ENCODE assay signal across 8 cellular contexts in genomic region chr2:233566141-233566956, GRCh38. TPM values are rescaled to one million over a fixed set of nuclear protein-coding genes. Genes with fewer than 3 reads are reported as not detected.
DNase-seq lines count a peak whose midpoint lies in the region; ATAC-seq and TF ChIP-seq lines count a peak whose summit lies in the region.

A gene with protein sequence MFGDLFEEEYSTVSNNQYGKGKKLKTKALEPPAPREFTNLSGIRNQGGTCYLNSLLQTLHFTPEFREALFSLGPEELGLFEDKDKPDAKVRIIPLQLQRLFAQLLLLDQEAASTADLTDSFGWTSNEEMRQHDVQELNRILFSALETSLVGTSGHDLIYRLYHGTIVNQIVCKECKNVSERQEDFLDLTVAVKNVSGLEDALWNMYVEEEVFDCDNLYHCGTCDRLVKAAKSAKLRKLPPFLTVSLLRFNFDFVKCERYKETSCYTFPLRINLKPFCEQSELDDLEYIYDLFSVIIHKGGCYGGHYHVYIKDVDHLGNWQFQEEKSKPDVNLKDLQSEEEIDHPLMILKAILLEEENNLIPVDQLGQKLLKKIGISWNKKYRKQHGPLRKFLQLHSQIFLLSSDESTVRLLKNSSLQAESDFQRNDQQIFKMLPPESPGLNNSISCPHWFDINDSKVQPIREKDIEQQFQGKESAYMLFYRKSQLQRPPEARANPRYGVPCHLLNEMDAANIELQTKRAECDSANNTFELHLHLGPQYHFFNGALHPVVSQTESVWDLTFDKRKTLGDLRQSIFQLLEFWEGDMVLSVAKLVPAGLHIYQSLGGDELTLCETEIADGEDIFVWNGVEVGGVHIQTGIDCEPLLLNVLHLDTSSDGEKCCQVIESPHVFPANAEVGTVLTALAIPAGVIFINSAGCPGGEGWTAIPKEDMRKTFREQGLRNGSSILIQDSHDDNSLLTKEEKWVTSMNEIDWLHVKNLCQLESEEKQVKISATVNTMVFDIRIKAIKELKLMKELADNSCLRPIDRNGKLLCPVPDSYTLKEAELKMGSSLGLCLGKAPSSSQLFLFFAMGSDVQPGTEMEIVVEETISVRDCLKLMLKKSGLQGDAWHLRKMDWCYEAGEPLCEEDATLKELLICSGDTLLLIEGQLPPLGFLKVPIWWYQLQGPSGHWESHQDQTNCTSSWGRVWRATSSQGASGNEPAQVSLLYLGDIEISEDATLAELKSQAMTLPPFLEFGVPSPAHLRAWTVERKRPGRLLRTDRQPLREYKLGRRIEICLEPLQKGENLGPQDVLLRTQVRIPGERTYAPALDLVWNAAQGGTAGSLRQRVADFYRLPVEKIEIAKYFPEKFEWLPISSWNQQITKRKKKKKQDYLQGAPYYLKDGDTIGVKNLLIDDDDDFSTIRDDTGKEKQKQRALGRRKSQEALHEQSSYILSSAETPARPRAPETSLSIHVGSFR (minus strand): TSS chr2:233566782. CDS start chr2:233565554, 1,228 bp downstream.

- no peaks in the 10 kb centered on the region for H3K27me3 Mint-ChIP-seq in Calu3 (ENCODE audit: unreplicated experiment)
- peaks cover 6% of the 10 kb centered on the region for H3K27me3 Mint-ChIP-seq in nephron progenitor cell (ENCODE audit: low read depth, poor library complexity)
- peaks cover 12% of the 10 kb centered on the region for H3K27me3 Mint-ChIP-seq in stimulated activated naive CD8-positive, alpha-beta T cell treated with anti-CD3 and anti-CD28 coated beads, Interleukin-15, Interleukin-2, amounts not matched to agents 100 ng/mL and 50 ng/mL, for 24 hours

- H3K4me3 ChIP-seq in RWPE2 (ENCODE audit: severe bottlenecking) (peak within 1 kb of the TSS; percentile 84), foreskin fibroblast (ENCODE audit: low read depth in 1 of 2, low read length in 2 of 2) (peak within 1 kb of the TSS; percentile 89 to 97)

- peak within 1 kb of the TSS; percentile 77 for H3K27ac ChIP-seq in RWPE2 (ENCODE audit: poor library complexity, severe bottlenecking)

- H3K36me3 Mint-ChIP-seq in Calu3 (ENCODE audit: insufficient read depth, unreplicated experiment): peaks cover 14% of the 10 kb centered on the region
- peaks cover 8% of the 10 kb centered on the region for H3K36me3 Mint-ChIP-seq in nephron progenitor cell (ENCODE audit: low read depth)
- peaks cover 5% of the 10 kb centered on the region for H3K36me3 Mint-ChIP-seq in stimulated activated naive CD8-positive, alpha-beta T cell treated with anti-CD3 and anti-CD28 coated beads, Interleukin-15, Interleukin-2, amounts not matched to agents 100 ng/mL and 50 ng/mL, for 24 hours (ENCODE audit: low read depth)

- peak within 1 kb of the TSS; percentile 89 for H3K27ac Mint-ChIP-seq in Calu3 (ENCODE audit: unreplicated experiment)
- peak within 1 kb of the TSS; percentile 100 for H3K27ac Mint-ChIP-seq in nephron progenitor cell
- H3K27ac Mint-ChIP-seq in stimulated activated naive CD8-positive, alpha-beta T cell treated with anti-CD3 and anti-CD28 coated beads, Interleukin-15, Interleukin-2, amounts not matched to agents 100 ng/mL and 50 ng/mL, for 24 hours: peak within 1 kb of the TSS; percentile 94

- H3K4me1 Mint-ChIP-seq in Calu3 (ENCODE audit: low read depth, unreplicated experiment) (no peaks in the 10 kb centered on the region), nephron progenitor cell (peaks cover 21% of the 10 kb centered on the region)
- peaks cover 10% of the 10 kb centered on the region for H3K4me1 Mint-ChIP-seq in stimulated activated naive CD8-positive, alpha-beta T cell treated with anti-CD3 and anti-CD28 coated beads, Interleukin-15, Interleukin-2, amounts not matched to agents 100 ng/mL and 50 ng/mL, for 24 hours (ENCODE audit: low read depth)

- H3K27me3 ChIP-seq in RWPE2 (ENCODE audit: insufficient read depth, poor library complexity, severe bottlenecking): no peaks in the 10 kb centered on the region

- no peaks in the 10 kb centered on the region for H3K9me3 Mint-ChIP-seq in Calu3 (ENCODE audit: low read depth, unreplicated experiment)
- no peaks in the 10 kb centered on the region for H3K9me3 Mint-ChIP-seq in nephron progenitor cell
- H3K9me3 Mint-ChIP-seq in stimulated activated naive CD8-positive, alpha-beta T cell treated with anti-CD3 and anti-CD28 coated beads, Interleukin-15, Interleukin-2, amounts not matched to agents 100 ng/mL and 50 ng/mL, for 24 hours: no peaks in the 10 kb centered on the region

- peak within 1 kb of the TSS; percentile 97 for H3K4me3 Mint-ChIP-seq in Calu3 (ENCODE audit: low read depth, unreplicated experiment)
- H3K4me3 Mint-ChIP-seq in nephron progenitor cell: peak within 1 kb of the TSS; percentile 95
- peak within 1 kb of the TSS; percentile 95 for H3K4me3 Mint-ChIP-seq in stimulated activated naive CD8-positive, alpha-beta T cell treated with anti-CD3 and anti-CD28 coated beads, Interleukin-15, Interleukin-2, amounts not matched to agents 100 ng/mL and 50 ng/mL, for 24 hours

- H3K9me3 ChIP-seq in RWPE2 (ENCODE audit: severe bottlenecking): no peaks in the 10 kb centered on the region

- H3K4me1 ChIP-seq in RWPE2 (ENCODE audit: insufficient read depth, poor library complexity, severe bottlenecking): peaks cover 14% of the 10 kb centered on the region

- no TSS peak for BruUV-seq in Calu3 (replicated peaks; lab: Mats Ljungman, UMichigan)

- intact Hi-C loops in Calu3 (cut with micrococcal nuclease; ENCODE audit: unreplicated experiment): loop anchor here (1.0 to 10.0 kb wide), 3 partner anchors 72 to 268 kb away; partner anchors contain the start of gene UGT1A6

- ATAC-seq in GM21619 (IDR thresholded peaks at IDR 0.05; ENCODE audit: unreplicated experiment) (peak; percentile 81), RWPE2 (ENCODE audit: low read depth) (peak; percentile 99)

- peak; percentile 88 for DNase-seq in Calu3
- peak; percentile 42 to 55 for DNase-seq in Kasumi-1 (lab: John Stamatoyannopoulos, UW)
- DNase-seq in RWPE2 (ENCODE audit: low spot score): peak; percentile 82
- peak; percentile 20 for DNase-seq in activated gamma-delta T cell treated with anti-CD3 and anti-CD28 coated beads, Interleukin-2, amount 50 U/mL, for 16 hours (ENCODE audit: low read depth)
- DNase-seq in foreskin fibroblast: peak; percentile 87 to 96
- DNase-seq in nephron progenitor cell: peak; percentile 93

- CTCF ChIA-PET in Calu3 (lab: Charles Lee): interaction anchor here (0.6 to 1.2 kb wide), 5 partner anchors 9 to 537 kb away, joined by 3 to 18 read pairs (median 4); no protein-coding TSS in a partner anchor

- TF ChIP-seq CTCF in Calu3 (IDR thresholded peaks at IDR 0.05; ENCODE audit: unreplicated experiment) (no peak), RWPE2 (IDR thresholded peaks at IDR 0.05; ENCODE audit: poor library complexity, severe bottlenecking) (no peak), foreskin fibroblast (IDR thresholded peaks at IDR 0.05; ENCODE audit: low read depth, low read length) (no peak), nephron progenitor cell (IDR thresholded peaks at IDR 0.05) (no peak)

- peaks cover 30% of the 10 kb centered on the region for H3K36me3 ChIP-seq in RWPE2 (ENCODE audit: low read depth)

RNA-seq across cellular contexts. Expression of the gene that starts here (rescaled TPM):
- total RNA-seq in Calu3 (2022): 44.2 and 45.8 TPM in 2 replicates

Comparison
In these comparisons a context has a peak if more than half of its experiments do, and no peak if none do; other contexts are left out.
1. Peak in every context shown above with its lines: DNase-seq, ATAC-seq, H3K4me3 ChIP-seq and H3K27ac ChIP-seq.
2. DNase-seq: peak in every context shown above with its lines; median percentile 93 in nephron progenitor cell; 92 in foreskin fibroblast; 88 in Calu3; 82 in RWPE2; 48 in Kasumi-1; 20 in activated gamma-delta T cell treated with anti-CD3 and anti-CD28 coated beads, Interleukin-2, amount 50 U/mL, for 16 hours.